ENCODE assay signal across 26 cellular contexts in genomic region chr22:27057717-27058116, GRCh38.
"Had no signal": no experiment of that assay in that cellular context is flagged by ENCODE, and none has a peak within 500 bp of the region (broad histone marks: within the 10 kb centered on the region; RNA-seq: fewer than 3 reads in every experiment).

No MANE protein-coding gene starts in this region.

- H3K4me3 ChIP-seq: breast epithelium, coronary artery, SK-N-MC had no signal

- ATAC-seq: activated CD8-positive, alpha-beta memory T cell treated with anti-CD3 and anti-CD28 coated beads, Interleukin-2, amount 10 ng/mL, durations not matched to agents 7 days and 5 days; Panc1; Right ventricle myocardium inferior; T-cell had no signal

- H3K36me3 ChIP-seq: breast epithelium had no signal

- DNase-seq: activated B cell treated with CpG ODN at 0.5 μM for 24 hours; activated CD4-positive, alpha-beta T cell treated with anti-CD3 and anti-CD28 coated beads for 1 hour; activated CD4-positive, alpha-beta T cell treated with anti-CD3 and anti-CD28 coated beads, Interleukin-2, amount 10 ng/mL, durations not matched to agents 24 days and 14 days; activated CD4-positive, alpha-beta T cell treated with anti-CD3 and anti-CD28 coated beads, Interleukin-2, amount 50 U/mL, for 48 hours; activated CD8-positive, alpha-beta memory T cell treated with anti-CD3 and anti-CD28 coated beads, Interleukin-2, amount 10 ng/mL, durations not matched to agents 7 days and 5 days; activated effector memory CD4-positive, alpha-beta T cell treated with Interleukin-2 at 50 U/mL for 16 hours; activated naive CD4-positive, alpha-beta T cell; activated T-cell treated with anti-CD3 and anti-CD28 coated beads, Interleukin-2, amount 50 U/mL, for 24 hours; aorta; caudate nucleus; NCI-H1092; NCI-H1436; NCI-H187 treated with DMSO at 0.1 percent for 48 hours; NCI-H2171; NCI-H2227 treated with DMSO at 0.1 percent for 48 hours; NCI-H510A; NCI-H526 treated with DMSO at 0.1 percent for 48 hours; RPMI8226; T-cell; T-helper 2 cell; T1000 had no signal

- H3K27me3 ChIP-seq: breast epithelium had no signal
